In the genomic region with DNA sequence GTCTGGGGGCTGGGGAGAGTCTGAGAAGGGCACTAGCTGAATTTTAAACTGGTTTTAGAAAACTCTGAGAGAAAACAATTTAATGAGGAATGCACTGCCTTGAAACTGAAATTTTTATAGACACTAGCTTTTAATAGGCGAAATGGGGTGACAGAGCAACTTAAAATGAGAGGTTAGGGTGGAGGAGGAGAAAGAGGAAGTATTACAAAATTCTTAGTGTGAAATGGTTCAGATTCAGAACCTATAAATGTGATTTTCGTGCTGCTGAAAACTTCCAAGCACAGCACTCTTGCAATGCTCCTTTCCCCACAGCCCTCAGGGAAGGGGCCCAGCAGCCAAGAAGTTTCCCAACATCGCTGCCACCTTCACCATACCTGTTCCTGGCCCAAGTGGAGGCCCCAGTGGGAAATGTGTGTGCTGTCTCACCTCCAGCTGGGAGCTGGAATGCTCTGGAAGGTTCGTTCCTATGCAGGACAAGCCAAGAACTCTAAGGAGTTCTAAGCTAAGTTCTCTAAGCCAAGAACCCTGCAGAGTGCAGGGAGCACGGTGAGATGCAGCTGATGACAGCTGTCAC, we compare ENCODE assay signal across 20 cellular contexts.
DNase-seq lines count a peak whose midpoint lies in the region; ATAC-seq and TF ChIP-seq lines count a peak whose summit lies in the region.
"Had no signal": no experiment of that assay in that cellular context is flagged by ENCODE, and none has a peak within 500 bp of the region (broad histone marks: within the 10 kb centered on the region; RNA-seq: fewer than 3 reads in every experiment).

No MANE protein-coding gene starts in this region.

- H3K36me3 Mint-ChIP-seq in glutamatergic neuron (ENCODE audit: unreplicated experiment), result no peaks in the 10 kb centered on the region

- peaks cover 0 to 43% (median 11%) of the 10 kb centered on the region in 10 experiments; a peak in 12 of 20 replicates for H3K4me1 ChIP-seq in BLaER1 treated with 17β-estradiol and CSF1 and Interleukin-3, amounts not matched to agents 10 nM and 100 nM
- H3K4me1 ChIP-seq in OCI-LY3 (ENCODE audit: low read length), result peaks cover 23% of the 10 kb centered on the region
- H3K4me1 ChIP-seq in osteoblast (ENCODE audit: insufficient read depth, low read length), result peaks cover 13% of the 10 kb centered on the region
- H3K4me1 ChIP-seq: ascending aorta had no signal

- H3K9me3 ChIP-seq in BLaER1 treated with 17β-estradiol and CSF1 and Interleukin-3, amounts not matched to agents 10 nM and 100 nM (replicated peaks in 1 of 11), result peaks cover 0 to 5% (median 0%) of the 10 kb centered on the region in 11 experiments; a peak in 1 of 22 replicates
- H3K9me3 ChIP-seq in OCI-LY3 (ENCODE audit: insufficient read depth, low read length) (no peaks in the 10 kb centered on the region), osteoblast (ENCODE audit: low read depth, low read length) (no peaks in the 10 kb centered on the region)
- H3K9me3 ChIP-seq: ascending aorta, heart right ventricle, upper lobe of left lung had no signal

- H3K4me2 ChIP-seq in BLaER1 treated with 17β-estradiol and CSF1 and Interleukin-3, amounts not matched to agents 10 nM and 100 nM, result peak overlapping the region in 7 of 11 experiments; percentile 27 to 88 (median 79); a peak in 12 of 22 replicates
- H3K4me2 ChIP-seq in OCI-LY3 (ENCODE audit: low read length), result peak overlapping the region; percentile 18
- no peak overlapping the region for H3K4me2 ChIP-seq in osteoblast (ENCODE audit: insufficient read depth, low read length)

- H3K9me3 Mint-ChIP-seq in glutamatergic neuron (ENCODE audit: unreplicated experiment), result no peaks in the 10 kb centered on the region
- H3K9me3 Mint-ChIP-seq: T-cell had no signal

- no peaks in the 10 kb centered on the region for H3K79me2 ChIP-seq in OCI-LY3 (ENCODE audit: low read length)
- no peaks in the 10 kb centered on the region for H3K79me2 ChIP-seq in osteoblast (ENCODE audit: insufficient read depth, low read length)

- peak overlapping the region; percentile 70 for H3K27ac Mint-ChIP-seq in glutamatergic neuron (ENCODE audit: unreplicated experiment)
- H3K27ac Mint-ChIP-seq: activated naive CD8-positive, alpha-beta T cell; progenitor cell of endocrine pancreas; T-cell had no signal

- H3K9ac ChIP-seq in BLaER1 treated with 17β-estradiol and CSF1 and Interleukin-3, amounts not matched to agents 10 nM and 100 nM, result peak overlapping the region in 3 of 11 experiments; percentile 12 to 39 (median 33); a peak in 3 of 22 replicates
- no peak overlapping the region for H3K9ac ChIP-seq in OCI-LY3 (ENCODE audit: low read length)

- peaks cover 0 to 11% (median 0%) of the 10 kb centered on the region in 11 experiments; a peak in 3 of 22 replicates for H3K36me3 ChIP-seq in BLaER1 treated with 17β-estradiol and CSF1 and Interleukin-3, amounts not matched to agents 10 nM and 100 nM
- no peaks in the 10 kb centered on the region for H3K36me3 ChIP-seq in OCI-LY3 (replicated peaks; ENCODE audit: low read depth, low read length)
- H3K36me3 ChIP-seq in osteoblast (ENCODE audit: insufficient read depth, low read length), result no peaks in the 10 kb centered on the region
- H3K36me3 ChIP-seq: ascending aorta, upper lobe of left lung had no signal

- H3K4me3 Mint-ChIP-seq in glutamatergic neuron (ENCODE audit: unreplicated experiment), result no peak overlapping the region
- H3K4me3 Mint-ChIP-seq: activated naive CD8-positive, alpha-beta T cell; T-cell had no signal

- in situ Hi-C loops in KBM-7 (cut with MboI; ENCODE audit: low pct_unique_long_range_greater_than_20kb, low sequenced_read_pairs), result no loop called here

- no peaks in the 10 kb centered on the region for H4K20me1 ChIP-seq in BLaER1 treated with 17β-estradiol and CSF1 and Interleukin-3, amounts not matched to agents 10 nM and 100 nM
- H4K20me1 ChIP-seq in OCI-LY3 (ENCODE audit: insufficient read depth, low read length) (no peaks in the 10 kb centered on the region), osteoblast (ENCODE audit: insufficient read depth, low read length) (peaks cover 9% of the 10 kb centered on the region)

- peaks cover 11% of the 10 kb centered on the region for H3K4me1 Mint-ChIP-seq in glutamatergic neuron (ENCODE audit: low read depth, unreplicated experiment)

- ATAC-seq in HG03045 (IDR thresholded peaks at IDR 0.05; ENCODE audit: unreplicated experiment), result no peak
- ATAC-seq: left lobe of liver, T-cell had no signal

- no peaks in the 10 kb centered on the region for H3K27me3 ChIP-seq in BLaER1 treated with 17β-estradiol and CSF1 and Interleukin-3, amounts not matched to agents 10 nM and 100 nM
- H3K27me3 ChIP-seq in OCI-LY3 (ENCODE audit: low read depth, low read length), result peaks cover 45% of the 10 kb centered on the region
- no peaks in the 10 kb centered on the region for H3K27me3 ChIP-seq in osteoblast (ENCODE audit: insufficient read depth, low read length)
- H3K27me3 ChIP-seq: ascending aorta, dorsolateral prefrontal cortex, heart right ventricle, upper lobe of left lung had no signal

- DNase-seq in KBM-7, result peak; percentile 31
- no peak for DNase-seq in glutamatergic neuron
- no peak for DNase-seq in osteoblast (ENCODE audit: insufficient read length, low spot score, missing footprints)
- DNase-seq in activated naive CD4-positive, alpha-beta T cell treated with anti-CD3 and anti-CD28 coated beads, Interleukin-2, amount 50 U/mL, for 16 hours, result no peak
- DNase-seq: caudate nucleus, COR-L47, DMS79 treated with DMSO at 0.1 percent for 48 hours, dorsolateral prefrontal cortex, heart right ventricle, NCI-H1436 treated with DMSO at 0.1 percent for 48 hours, NCI-H2171 treated with DMSO at 0.1 percent for 48 hours, T-cell, upper lobe of left lung had no signal

- H3K27me3 Mint-ChIP-seq in glutamatergic neuron (ENCODE audit: unreplicated experiment), result no peaks in the 10 kb centered on the region
- H3K27me3 Mint-ChIP-seq: activated naive CD8-positive, alpha-beta T cell; T-cell had no signal

- TF ChIP-seq CTCF in OCI-LY3 (IDR thresholded peaks at IDR 0.05; ENCODE audit: low read depth, low read length) (no peak), glutamatergic neuron (IDR thresholded peaks at IDR 0.05; ENCODE audit: partially characterized antibody, unreplicated experiment) (no peak), osteoblast (IDR thresholded peaks at IDR 0.05; ENCODE audit: extremely low read depth, low read depth, low read length) (no peak)

- H3K4me3 ChIP-seq in BLaER1 treated with 17β-estradiol and CSF1 and Interleukin-3, amounts not matched to agents 10 nM and 100 nM, result no peak overlapping the region; a peak in 1 of 20 replicates
- no peak overlapping the region for H3K4me3 ChIP-seq in OCI-LY3 (ENCODE audit: low read length)
- H3K4me3 ChIP-seq in osteoblast (ENCODE audit: insufficient read depth, low read length), result no peak overlapping the region
- H3K4me3 ChIP-seq: ascending aorta, dorsolateral prefrontal cortex, heart right ventricle, upper lobe of left lung had no signal

- H3K27ac ChIP-seq in BLaER1 treated with 17β-estradiol and CSF1 and Interleukin-3, amounts not matched to agents 10 nM and 100 nM, result peak overlapping the region in 3 of 11 experiments; percentile 43 to 59 (median 49); a peak in 6 of 22 replicates
- H3K27ac ChIP-seq in OCI-LY3 (ENCODE audit: low read length) (no peak overlapping the region), osteoblast (ENCODE audit: low read depth, low read length) (no peak overlapping the region)
- H3K27ac ChIP-seq: ascending aorta, dorsolateral prefrontal cortex, heart right ventricle, upper lobe of left lung had no signal

- H2AFZ ChIP-seq in OCI-LY3 (ENCODE audit: low read depth, low read length), result no peak overlapping the region
- H2AFZ ChIP-seq in osteoblast (ENCODE audit: low read length), result no peak overlapping the region
